Comparison of ENCODE assay signal across 12 cellular contexts in the genomic region with DNA sequence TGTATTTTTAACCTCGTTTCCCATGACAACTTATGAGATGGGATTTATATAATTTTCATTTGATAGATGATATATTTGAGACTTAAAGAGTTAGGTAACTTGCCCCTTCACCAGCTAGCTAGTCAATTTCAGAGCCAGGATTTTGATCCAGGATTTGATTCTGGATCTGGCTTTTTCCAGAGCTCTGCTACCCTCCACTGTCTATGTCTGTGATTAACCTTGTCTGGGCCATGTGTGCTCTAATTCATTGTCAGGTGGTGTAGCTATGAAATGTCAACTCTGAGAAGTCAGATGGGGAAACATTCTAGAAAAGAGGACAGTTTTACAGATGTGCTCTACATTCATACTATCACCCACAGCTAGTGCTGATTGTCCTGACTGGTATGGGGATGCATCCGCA. TPM values are rescaled to one million over a fixed set of nuclear protein-coding genes. Genes with fewer than 3 reads are reported as not detected.
"Had no signal": no experiment of that assay in that cellular context is flagged by ENCODE, and none has a peak within 500 bp of the region (broad histone marks: within the 10 kb centered on the region; RNA-seq: fewer than 3 reads in every experiment).

No MANE protein-coding gene starts in this region.

- H3K27ac ChIP-seq: GM23248 had no signal

- H3K4me3 ChIP-seq: GM23248, GM23338, HAP-1 had no signal

- H3K4me2 ChIP-seq: GM23338 had no signal

- FAIRE-seq: H1, H54 had no signal

- H3K36me3 ChIP-seq: HAP-1 had no signal

- H2AFZ ChIP-seq: GM23248, GM23338 had no signal

- DNase-seq: GM23248, GOT3, H7, H9, HCEC 1CT, HFFc6 had no signal

- H3K9me3 ChIP-seq: HAP-1 had no signal

- ATAC-seq: GM23338, HCT116 had no signal

- H3K9ac ChIP-seq: GM23248 had no signal

RNA-seq across cellular contexts. Expression of a gene that starts 42.5 kb away (rescaled TPM):
- total RNA-seq: GM23248, GM23338, H1, H4, H7, H9, HFFc6 had no signal
- polyA plus RNA-seq: GM23248, GM23338, H1 had no signal
